In the genomic region with DNA sequence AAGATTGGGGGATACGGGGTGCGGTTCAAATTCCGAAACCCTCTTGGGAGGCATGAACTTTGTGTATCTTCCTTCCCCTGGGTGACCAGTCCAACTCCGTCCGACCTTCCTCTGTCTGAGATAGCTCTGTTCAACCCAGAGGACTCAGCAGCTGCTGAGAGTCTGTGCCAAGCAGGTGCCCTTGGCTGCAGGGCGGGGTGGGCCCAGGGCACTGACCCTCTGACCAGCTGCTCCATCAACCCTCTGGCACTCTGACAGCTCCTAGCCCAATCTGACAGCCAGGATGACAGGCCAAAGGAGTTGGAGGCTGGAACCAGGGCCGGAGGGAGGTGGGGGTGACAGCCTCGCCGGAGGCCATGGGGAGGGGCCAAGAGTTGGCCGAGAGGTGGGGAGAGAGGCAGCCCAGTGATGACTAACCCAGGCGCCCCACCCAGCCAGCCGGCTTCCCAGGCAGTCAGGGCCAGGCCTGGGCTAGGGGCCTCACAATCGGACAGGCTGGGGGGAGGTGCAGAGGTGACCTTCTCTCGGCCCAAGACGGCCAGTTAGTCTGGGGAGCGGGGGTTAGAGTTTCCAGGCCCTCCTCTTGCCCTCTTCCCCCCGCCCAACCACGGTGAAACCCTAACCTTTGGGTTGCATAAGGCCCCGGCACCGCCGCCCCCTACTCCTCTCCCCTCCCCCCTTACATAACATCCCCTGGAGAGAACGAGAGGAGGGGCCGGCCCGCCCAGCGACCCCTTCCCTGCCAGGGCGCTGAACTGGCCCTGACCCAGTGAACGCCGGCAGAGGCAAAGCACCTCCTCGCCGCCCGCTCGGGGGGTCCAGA, we compare ENCODE assay signal across 8 cellular contexts. TPM values are rescaled to one million over a fixed set of nuclear protein-coding genes. Genes with fewer than 3 reads are reported as not detected.
DNase-seq lines count a peak whose midpoint lies in the region; ATAC-seq and TF ChIP-seq lines count a peak whose summit lies in the region.

No MANE protein-coding gene starts in this region.

- peak; percentile 55 for DNase-seq in SIG-M5 treated with dmso at 0.1 percent for 504 hours (lab: John Stamatoyannopoulos, UW; ENCODE audit: unreplicated experiment)
- no peak for DNase-seq in SIG-M5 (lab: John Stamatoyannopoulos, UW)
- peak; percentile 62 for DNase-seq in SK-N-SH
- peak; percentile 77 for DNase-seq in skeletal muscle cell (ENCODE audit: low read depth)

- H3K9ac ChIP-seq in SK-N-SH: peak overlapping the region; percentile 98
- peak overlapping the region; percentile 27 for H3K9ac ChIP-seq in iPS-18a (ENCODE audit: low read length)

- peaks cover 40% of the 10 kb centered on the region for H3K27me3 Mint-ChIP-seq in brain

- H3K4me2 ChIP-seq in SK-N-SH: peak overlapping the region; percentile 99

- ATAC-seq in HG02642 (IDR thresholded peaks at IDR 0.05; ENCODE audit: poor library complexity, unreplicated experiment) (no peak), GM21825 (IDR thresholded peaks at IDR 0.05; ENCODE audit: unreplicated experiment) (no peak)

- peak overlapping the region; percentile 84 to 96 (median 91) for H3K4me3 Mint-ChIP-seq in brain

- H3F3A ChIP-seq in SK-N-SH (replicated peaks; ENCODE audit: insufficient read depth): peaks cover 56% of the 10 kb centered on the region

- peaks cover 60% of the 10 kb centered on the region for H3K4me1 Mint-ChIP-seq in brain

- H3K79me2 ChIP-seq in SK-N-SH (ENCODE audit: insufficient read depth): peaks cover 64% of the 10 kb centered on the region

- no peak for TF ChIP-seq RAD21 in SK-N-SH (IDR thresholded peaks at IDR 0.05; ENCODE audit: low read length)

- CTCF ChIA-PET in SK-N-SH (lab: Yijun Ruan, JAX): interaction anchor here (0.7 to 8.4 kb wide), 5 partner anchors 8 to 127 kb away, joined by 3 to 112 read pairs (median 3); no protein-coding TSS in a partner anchor

- H3K4me3 ChIP-seq in SK-N-SH (ENCODE audit: low read depth in 2 of 2, low read length in 1 of 2) (peak overlapping the region; percentile 77 to 95), iPS-18a (ENCODE audit: low read length) (peak overlapping the region; percentile 58), skeletal muscle cell (ENCODE audit: low read depth, low read length) (peak overlapping the region; percentile 81)

- H4K20me1 ChIP-seq in SK-N-SH (ENCODE audit: insufficient read depth): peaks cover 48% of the 10 kb centered on the region

- POLR2A ChIA-PET in SK-N-SH (lab: Yijun Ruan, JAX): interaction anchor here (0.5 to 0.6 kb wide), 3 partner anchors 13 to 343 kb away, joined by 3 read pairs; no protein-coding TSS in a partner anchor

- no peak overlapping the region for H2AFZ ChIP-seq in SK-N-SH (ENCODE audit: low read depth)

- 6% methylated on average over 17 of the region's 32 CpGs for WGBS in SK-N-SH (ENCODE audit: low lambda C conversion rate)

- H3K9me3 Mint-ChIP-seq in brain: no peaks in the 10 kb centered on the region

- TF ChIP-seq CTCF in SK-N-SH (IDR thresholded peaks at IDR 0.05) (no peak), brain (conservative IDR thresholded peaks at IDR 0.05) (no peak)

- H3K27me3 ChIP-seq in SK-N-SH (ENCODE audit: insufficient read depth) (no peaks in the 10 kb centered on the region), iPS-18a (ENCODE audit: control insufficient read depth, insufficient read depth, low read length) (peaks cover 15% of the 10 kb centered on the region)

- H3K9me2 ChIP-seq in SK-N-SH: no peaks in the 10 kb centered on the region

- peak overlapping the region in 4 of 5 experiments; percentile 72 to 88 (median 80) for H3K27ac Mint-ChIP-seq in brain

- H3K4me1 ChIP-seq in SK-N-SH (ENCODE audit: control insufficient read depth in 1 of 2, insufficient read depth in 2 of 2, low read depth in 1 of 2, low read length in 1 of 2): peaks cover 19 to 31% of the 10 kb centered on the region in 2 experiments; a peak in 3 of 4 replicates
- H3K4me1 ChIP-seq in iPS-18a (ENCODE audit: control insufficient read depth, low read depth, low read length): peaks cover 10% of the 10 kb centered on the region

- H3K36me3 ChIP-seq in SK-N-SH (replicated peaks in 1 of 2; ENCODE audit: control insufficient read depth in 1 of 2, insufficient read depth in 2 of 2, low read length in 1 of 2) (peaks cover 26 to 31% of the 10 kb centered on the region in 2 experiments), iPS-18a (ENCODE audit: control insufficient read depth, low read depth, low read length) (no peaks in the 10 kb centered on the region)

- H3K27ac ChIP-seq in SK-N-SH (ENCODE audit: low read depth in 2 of 2, low read length in 1 of 2): peak overlapping the region; percentile 81 to 98
- no peak overlapping the region for H3K27ac ChIP-seq in iPS-18a (ENCODE audit: low read length)

- H3K9me3 ChIP-seq in SK-N-SH (no peaks in the 10 kb centered on the region), iPS-18a (ENCODE audit: control insufficient read depth, low read depth, low read length) (no peaks in the 10 kb centered on the region)

- peaks cover 14% of the 10 kb centered on the region for H3K36me3 Mint-ChIP-seq in brain

- TF ChIP-seq EP300 in SK-N-SH (IDR thresholded peaks at IDR 0.05; ENCODE audit: borderline replicate concordance in 1 of 2, low read depth in 1 of 2, low read length in 1 of 2): no peak

TF ChIP-seq in SK-N-SH, 30 proteins besides CTCF, POLR2A, EP300 and RAD21 (continues in another document):
- TF ChIP-seq, protein P1, sequence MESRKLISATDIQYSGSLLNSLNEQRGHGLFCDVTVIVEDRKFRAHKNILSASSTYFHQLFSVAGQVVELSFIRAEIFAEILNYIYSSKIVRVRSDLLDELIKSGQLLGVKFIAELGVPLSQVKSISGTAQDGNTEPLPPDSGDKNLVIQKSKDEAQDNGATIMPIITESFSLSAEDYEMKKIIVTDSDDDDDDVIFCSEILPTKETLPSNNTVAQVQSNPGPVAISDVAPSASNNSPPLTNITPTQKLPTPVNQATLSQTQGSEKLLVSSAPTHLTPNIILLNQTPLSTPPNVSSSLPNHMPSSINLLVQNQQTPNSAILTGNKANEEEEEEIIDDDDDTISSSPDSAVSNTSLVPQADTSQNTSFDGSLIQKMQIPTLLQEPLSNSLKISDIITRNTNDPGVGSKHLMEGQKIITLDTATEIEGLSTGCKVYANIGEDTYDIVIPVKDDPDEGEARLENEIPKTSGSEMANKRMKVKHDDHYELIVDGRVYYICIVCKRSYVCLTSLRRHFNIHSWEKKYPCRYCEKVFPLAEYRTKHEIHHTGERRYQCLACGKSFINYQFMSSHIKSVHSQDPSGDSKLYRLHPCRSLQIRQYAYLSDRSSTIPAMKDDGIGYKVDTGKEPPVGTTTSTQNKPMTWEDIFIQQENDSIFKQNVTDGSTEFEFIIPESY (IDR thresholded peaks at IDR 0.05; ENCODE audit: borderline replicate concordance, low read depth): no peak
- peak; percentile 71; the same call in 1 of the 2 replicates for TF ChIP-seq FOSL2 (IDR thresholded peaks at IDR 0.05; ENCODE audit: borderline replicate concordance, low read depth)
- TF ChIP-seq TCF12 (IDR thresholded peaks at IDR 0.05): 0 out of 2 replicates have a peak, but pooled peaks have one; percentile 19
- TF ChIP-seq POLR2AphosphoS5 (IDR thresholded peaks at IDR 0.05; ENCODE audit: low read depth, low read length): peak; percentile 61; the same call in 1 of the 2 replicates
- no peak for TF ChIP-seq CHD2 (IDR thresholded peaks at IDR 0.05; ENCODE audit: low read length, partially characterized antibody)
- TF ChIP-seq GATA2 (CRISPR knock-in tag; IDR thresholded peaks at IDR 0.05): no peak
- TF ChIP-seq, protein P2, sequence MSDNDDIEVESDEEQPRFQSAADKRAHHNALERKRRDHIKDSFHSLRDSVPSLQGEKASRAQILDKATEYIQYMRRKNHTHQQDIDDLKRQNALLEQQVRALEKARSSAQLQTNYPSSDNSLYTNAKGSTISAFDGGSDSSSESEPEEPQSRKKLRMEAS (IDR thresholded peaks at IDR 0.05; ENCODE audit: low read depth): peak; percentile 60
- TF ChIP-seq SIN3A (IDR thresholded peaks at IDR 0.05; ENCODE audit: borderline replicate concordance, low read depth, low read length): peak; percentile 92
- TF ChIP-seq GABPA (IDR thresholded peaks at IDR 0.05; ENCODE audit: low read depth): 0 out of 2 replicates have a peak, but pooled peaks have one; percentile 14
- TF ChIP-seq, protein P3, sequence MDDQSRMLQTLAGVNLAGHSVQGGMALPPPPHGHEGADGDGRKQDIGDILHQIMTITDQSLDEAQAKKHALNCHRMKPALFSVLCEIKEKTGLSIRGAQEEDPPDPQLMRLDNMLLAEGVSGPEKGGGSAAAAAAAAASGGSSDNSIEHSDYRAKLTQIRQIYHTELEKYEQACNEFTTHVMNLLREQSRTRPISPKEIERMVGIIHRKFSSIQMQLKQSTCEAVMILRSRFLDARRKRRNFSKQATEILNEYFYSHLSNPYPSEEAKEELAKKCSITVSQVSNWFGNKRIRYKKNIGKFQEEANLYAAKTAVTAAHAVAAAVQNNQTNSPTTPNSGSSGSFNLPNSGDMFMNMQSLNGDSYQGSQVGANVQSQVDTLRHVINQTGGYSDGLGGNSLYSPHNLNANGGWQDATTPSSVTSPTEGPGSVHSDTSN (IDR thresholded peaks at IDR 0.05): peak; percentile 34; the same call in 1 of the 2 replicates

RNA-seq across cellular contexts. Expression of a gene that starts 5.0 kb away (rescaled TPM):
- polyA plus RNA-seq in SK-N-SH (2012; rRNA removed): 1.3 and 1.9 TPM in 2 replicates
- 1.7 and 1.9 TPM in 2 replicates for polyA plus RNA-seq in SK-N-SH (2012; cell fraction: cytosol; rRNA removed)
- polyA plus RNA-seq in SK-N-SH (2012; cell fraction: nucleus; rRNA removed): 1.4 and 2.0 TPM in 2 replicates
- polyA plus RNA-seq in brain (ENCODE audit: insufficient read depth, low read depth, low replicate concordance): 0.27 TPM

RNA-seq across cellular contexts. Expression of a gene that starts 9.3 kb away (rescaled TPM):
- polyA plus RNA-seq in SK-N-SH (2012; rRNA removed) (7.2 and 9.3 TPM in 2 replicates), brain (ENCODE audit: insufficient read depth, low read depth, low replicate concordance) (12.5 TPM)
- polyA plus RNA-seq in SK-N-SH (2012; cell fraction: cytosol; rRNA removed): 2.4 and 4.3 TPM in 2 replicates
- 30.4 and 32.0 TPM in 2 replicates for polyA plus RNA-seq in SK-N-SH (2012; cell fraction: nucleus; rRNA removed)

RNA-seq across cellular contexts. Expression of a gene that starts 27.5 kb away (rescaled TPM):
- polyA plus RNA-seq in SK-N-SH (2012; rRNA removed): 0.16 and 0.26 TPM in 2 replicates
- polyA plus RNA-seq in SK-N-SH (2012; cell fraction: cytosol; rRNA removed): 0.05 and 0.18 TPM in 2 replicates
- 1.0 and 1.5 TPM in 2 replicates for polyA plus RNA-seq in SK-N-SH (2012; cell fraction: nucleus; rRNA removed)
- polyA plus RNA-seq in brain (ENCODE audit: insufficient read depth, low read depth, low replicate concordance): 0.24 TPM

RNA-seq across cellular contexts. Expression of a gene that starts 30.5 kb away (rescaled TPM):
- polyA plus RNA-seq in SK-N-SH (2012; rRNA removed) (123 and 149 TPM in 2 replicates), brain (ENCODE audit: insufficient read depth, low read depth, low replicate concordance) (418 TPM)
- 54.5 and 84.1 TPM in 2 replicates for polyA plus RNA-seq in SK-N-SH (2012; cell fraction: cytosol; rRNA removed)
- polyA plus RNA-seq in SK-N-SH (2012; cell fraction: nucleus; rRNA removed): 251 and 315 TPM in 2 replicates

RNA-seq across cellular contexts. Expression of a gene that starts 46.7 kb away (rescaled TPM):
- polyA plus RNA-seq in SK-N-SH (2012; rRNA removed): 380 and 392 TPM in 2 replicates
- polyA plus RNA-seq in SK-N-SH (2012; cell fraction: cytosol; rRNA removed): 248 and 316 TPM in 2 replicates
- 275 and 299 TPM in 2 replicates for polyA plus RNA-seq in SK-N-SH (2012; cell fraction: nucleus; rRNA removed)
- polyA plus RNA-seq in brain (ENCODE audit: insufficient read depth, low read depth, low replicate concordance): 31.9 TPM
